Comparison of ENCODE assay signal across 27 cellular contexts in the genomic region with DNA sequence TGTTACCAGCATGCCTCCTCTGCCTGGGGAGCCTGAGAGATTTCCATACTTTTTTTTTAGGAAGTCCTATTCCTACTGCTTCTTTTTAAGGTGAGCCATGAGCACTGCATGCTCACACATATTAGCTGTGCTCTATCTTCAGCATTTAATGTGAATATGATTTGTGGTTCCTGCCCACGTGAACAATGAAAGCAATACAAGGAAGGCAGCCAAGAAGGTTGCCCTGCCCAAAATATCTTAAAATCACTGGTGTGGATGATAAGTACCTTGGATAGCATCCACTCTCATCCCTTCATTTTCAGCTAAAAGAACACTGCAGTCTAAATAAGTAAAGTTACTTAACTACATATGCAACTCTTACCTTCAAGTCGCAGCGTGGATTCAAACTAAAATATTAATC.
"Had no signal": no experiment of that assay in that cellular context is flagged by ENCODE, and none has a peak within 500 bp of the region (broad histone marks: within the 10 kb centered on the region; RNA-seq: fewer than 3 reads in every experiment).

No MANE protein-coding gene starts in this region.

- H3K27ac ChIP-seq: coronary artery, esophagus muscularis mucosa, foreskin keratinocyte, gastroesophageal sphincter, heart left ventricle, hepatocyte, lower lobe of right lung, neutrophil, pancreas, right lobe of liver, thoracic aorta, transverse colon, upper lobe of right lung, uterus had no signal

- H3K9me3 Mint-ChIP-seq: neural crest cell; stimulated activated naive CD8-positive, alpha-beta T cell treated with anti-CD3 and anti-CD28 coated beads, Interleukin-15, Interleukin-2, amounts not matched to agents 100 ng/mL and 50 ng/mL, for 24 hours had no signal

- H3K4me1 Mint-ChIP-seq: memory B cell; stimulated activated naive B cell treated with anti-CD40 and anti-IgM and Interleukin-4, amounts not matched to agents 10 μg/mL and 1 μg/mL and 100 μg/mL, for 72 hours had no signal

- H3K36me3 Mint-ChIP-seq: memory B cell; natural killer cell treated with Interleukin-12 subunit alpha and Interleukin-12 subunit beta and Interleukin-15 and Interleukin-18, amount 100 ng/mL, for 72 hours; stimulated activated naive B cell treated with anti-CD40 and anti-IgM and Interleukin-4, amounts not matched to agents 10 μg/mL and 1 μg/mL and 100 μg/mL, for 72 hours had no signal

- H3K36me3 ChIP-seq: esophagus muscularis mucosa, gastroesophageal sphincter, heart left ventricle, lower lobe of right lung, neutrophil, pancreas, right lobe of liver, thoracic aorta, transverse colon, upper lobe of right lung, uterus had no signal

- H3K79me2 ChIP-seq: hepatocyte had no signal

- H3K4me3 Mint-ChIP-seq: memory B cell; natural killer cell treated with Interleukin-12 subunit alpha and Interleukin-12 subunit beta and Interleukin-15 and Interleukin-18, amount 100 ng/mL, for 72 hours; neural crest cell; stimulated activated naive B cell treated with anti-CD40 and anti-IgM and Interleukin-4, amounts not matched to agents 10 μg/mL and 1 μg/mL and 100 μg/mL, for 72 hours; stimulated activated naive CD8-positive, alpha-beta T cell treated with anti-CD3 and anti-CD28 coated beads, Interleukin-15, Interleukin-2, amounts not matched to agents 100 ng/mL and 50 ng/mL, for 24 hours had no signal

- H3K4me2 ChIP-seq: hepatocyte had no signal

- H3K27me3 ChIP-seq: pancreas, right lobe of liver, upper lobe of right lung, uterus had no signal

- H3K27me3 Mint-ChIP-seq: memory B cell had no signal

- H2AFZ ChIP-seq: hepatocyte had no signal

- DNase-seq: dermis blood vessel endothelial cell; effector memory CD4-positive, alpha-beta T cell; foreskin keratinocyte; heart left ventricle; islet precursor cell; kidney glomerular epithelial cell; left ventricle myocardium superior; lower lobe of right lung; pancreas; right lobe of liver; small intestine; stimulated activated CD4-positive, alpha-beta T cell treated with anti-CD3 and anti-CD28 coated beads, Interleukin-15, amount 100 ng/mL, for 24 hours; stimulated activated CD4-positive, alpha-beta T cell treated with anti-CD3 and anti-CD28 coated beads, Interleukin-2, amount 100 ng/mL, for 48 hours; stimulated activated naive B cell treated with anti-CD40 and anti-IgM and Interleukin-4, amounts not matched to agents 10 μg/mL and 1 μg/mL and 100 μg/mL, for 72 hours; transverse colon; upper lobe of right lung; uterus had no signal

- H3K4me3 ChIP-seq: coronary artery, esophagus muscularis mucosa, gastroesophageal sphincter, heart left ventricle, hepatocyte, lower lobe of right lung, pancreas, right lobe of liver, thoracic aorta, transverse colon, upper lobe of right lung, uterus had no signal

- H3K27ac Mint-ChIP-seq: memory B cell; natural killer cell treated with Interleukin-12 subunit alpha and Interleukin-12 subunit beta and Interleukin-15 and Interleukin-18, amount 100 ng/mL, for 72 hours; stimulated activated naive B cell treated with anti-CD40 and anti-IgM and Interleukin-4, amounts not matched to agents 10 μg/mL and 1 μg/mL and 100 μg/mL, for 72 hours; stimulated activated naive CD8-positive, alpha-beta T cell treated with anti-CD3 and anti-CD28 coated beads, Interleukin-15, Interleukin-2, amounts not matched to agents 100 ng/mL and 50 ng/mL, for 24 hours had no signal

- H3K9me3 ChIP-seq: esophagus muscularis mucosa, gastroesophageal sphincter, heart left ventricle, lower lobe of right lung, neutrophil, pancreas, right lobe of liver, thoracic aorta, transverse colon, upper lobe of right lung, uterus had no signal

- H3K4me1 ChIP-seq: heart left ventricle, lower lobe of right lung, pancreas, right lobe of liver, transverse colon, upper lobe of right lung, uterus had no signal
